2 cellular contexts compared by ENCODE assay signal in the genomic region with DNA sequence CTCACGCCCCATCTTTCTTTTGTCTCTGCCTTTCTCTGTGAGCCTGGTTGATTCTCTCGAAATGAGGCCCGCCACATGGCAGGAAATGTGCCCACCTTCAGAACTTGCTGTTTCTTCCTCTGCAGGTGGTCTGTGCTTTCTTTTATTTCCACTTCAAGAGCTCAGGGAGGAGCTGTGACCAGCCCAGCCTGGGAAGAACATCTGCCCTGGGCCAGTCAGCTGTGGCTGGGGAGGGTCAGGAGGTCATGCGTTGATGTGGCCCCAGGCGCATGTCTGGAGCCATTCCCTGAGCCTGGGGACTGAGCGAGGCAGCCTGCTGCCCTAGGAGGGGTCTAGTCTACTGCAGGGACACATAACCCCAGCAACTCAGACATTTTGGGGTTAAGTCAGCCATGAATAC.
TF ChIP-seq lines count a peak whose summit lies in the region.

No MANE protein-coding gene starts in this region.

TF ChIP-seq in GM23338, 12 proteins besides CTCF, POLR2A, EP300 and RAD21:
- TF ChIP-seq ZNF114 (CRISPR knock-in tag; IDR thresholded peaks at IDR 0.05), result no peak
- no peak for TF ChIP-seq POLR2AphosphoS5 (IDR thresholded peaks at IDR 0.05; ENCODE audit: low read depth)
- TF ChIP-seq EZH2phosphoT487 (IDR thresholded peaks at IDR 0.05; ENCODE audit: unreplicated experiment), result no peak
- no peak for TF ChIP-seq CREB1 (CRISPR knock-in tag; IDR thresholded peaks at IDR 0.05; ENCODE audit: low read depth)

TF ChIP-seq in H1, 55 proteins besides CTCF, POLR2A, EP300 and RAD21:
- TF ChIP-seq SRF (IDR thresholded peaks at IDR 0.05; ENCODE audit: low read depth, low read length), result no peak
- TF ChIP-seq, protein P1, sequence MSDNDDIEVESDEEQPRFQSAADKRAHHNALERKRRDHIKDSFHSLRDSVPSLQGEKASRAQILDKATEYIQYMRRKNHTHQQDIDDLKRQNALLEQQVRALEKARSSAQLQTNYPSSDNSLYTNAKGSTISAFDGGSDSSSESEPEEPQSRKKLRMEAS (IDR thresholded peaks at IDR 0.05), result 0 out of 2 replicates have a peak, but pooled peaks have one; percentile 12
